In the genomic region with DNA sequence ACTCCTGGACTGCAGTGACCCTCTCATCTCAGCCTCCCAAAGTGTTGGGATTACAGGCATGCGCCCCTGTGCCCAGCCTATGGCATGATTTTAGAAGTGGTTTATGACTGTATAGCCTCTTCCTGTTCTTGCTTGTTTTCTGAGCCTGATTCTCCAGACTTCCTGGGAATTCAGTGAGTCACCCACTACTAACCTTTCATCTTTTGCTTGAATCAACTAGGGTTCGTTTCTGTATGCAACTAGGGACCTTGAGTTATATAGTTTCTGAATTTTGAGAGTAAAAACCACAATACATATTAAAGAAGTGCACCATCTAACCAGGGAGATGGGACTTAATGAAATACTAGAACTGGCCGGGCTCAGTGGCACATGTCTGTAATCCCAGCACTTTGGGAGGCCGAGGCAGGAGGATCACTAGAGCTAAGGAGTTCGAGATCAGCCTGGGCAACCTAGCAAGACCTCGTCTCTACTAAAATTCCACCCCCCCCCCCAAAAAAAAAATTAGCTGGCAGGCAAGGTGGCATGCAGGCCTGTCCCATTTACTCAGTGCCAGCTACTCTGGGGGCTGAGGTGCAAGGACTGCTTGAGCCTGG, we compare ENCODE assay signal across 9 cellular contexts.
DNase-seq lines count a peak whose midpoint lies in the region; ATAC-seq, FAIRE-seq and TF ChIP-seq lines count a peak whose summit lies in the region.
"Had no signal": no experiment of that assay in that cellular context is flagged by ENCODE, and none has a peak within 500 bp of the region (broad histone marks: within the 10 kb centered on the region; RNA-seq: fewer than 3 reads in every experiment).

No MANE protein-coding gene starts in this region.

- no peaks in the 10 kb centered on the region for H3K9me2 ChIP-seq in hepatocyte (replicated peaks; ENCODE audit: insufficient read depth)

- peaks cover 19% of the 10 kb centered on the region for H4K20me1 ChIP-seq in hepatocyte (ENCODE audit: insufficient read depth, poor library complexity, severe bottlenecking)

- POLR2A ChIA-PET in A549 (lab: Yijun Ruan, JAX) = no interaction called here

- no peak for TF ChIP-seq POLR2A in A549 (IDR thresholded peaks at IDR 0.05; ENCODE audit: low read length)

- peak; percentile 97 to 98 for ATAC-seq in A549
- no peak for ATAC-seq in GM21786 (IDR thresholded peaks at IDR 0.05; ENCODE audit: unreplicated experiment)
- no peak for ATAC-seq in GM19328 (IDR thresholded peaks at IDR 0.05; ENCODE audit: unreplicated experiment)
- ATAC-seq in HG02884 (IDR thresholded peaks at IDR 0.05; ENCODE audit: unreplicated experiment) = no peak

- H2AFZ ChIP-seq in hepatocyte = no peak overlapping the region

- DNase-seq in A549 (ENCODE audit: low read depth in 1 of 2, low spot score in 1 of 2) = peak; percentile 74 to 84
- DNase-seq in HS-5 (ENCODE audit: low read depth) = peak; percentile 58
- peak; percentile 35 to 57 for DNase-seq in activated T-cell treated with anti-CD3 and anti-CD28 coated beads, Interleukin-2, amount 50 U/mL, for 48 hours
- peak; percentile 28 for DNase-seq in hepatocyte (ENCODE audit: low spot score)
- DNase-seq in NCI-H187 (lab: John Stamatoyannopoulos, UW) = no peak
- DNase-seq: T-helper 9 cell had no signal

- H3K4me2 ChIP-seq in A549 = peak overlapping the region; percentile 58
- H3K4me2 ChIP-seq in hepatocyte = no peak overlapping the region

- no peaks in the 10 kb centered on the region for H3K36me3 ChIP-seq in hepatocyte (replicated peaks; ENCODE audit: insufficient read depth, low read depth)

- no peaks in the 10 kb centered on the region for H3K27me3 ChIP-seq in hepatocyte

- 50% methylated on average over 6 of the region's 6 CpGs for WGBS in A549 (ENCODE audit: missing lambda C conversion rate)
- WGBS in hepatocyte (ENCODE audit: low lambda C conversion rate, missing lambda C conversion rate) = 85% methylated on average over 6 of the region's 6 CpGs

- peaks cover 87% of the 10 kb centered on the region for H3K79me2 ChIP-seq in hepatocyte

- TF ChIP-seq EP300 in A549 (IDR thresholded peaks at IDR 0.05) = no peak

- FAIRE-seq in A549 (lab: Jason Lieb, UNC) = peak; percentile 68

- H3K4me3 ChIP-seq in A549 = no peak overlapping the region
- H3K4me3 ChIP-seq in hepatocyte = no peak overlapping the region

- H3K9me3 ChIP-seq in A549 (no peaks in the 10 kb centered on the region), hepatocyte (ENCODE audit: low read depth) (no peaks in the 10 kb centered on the region)

- H3K27ac ChIP-seq in A549 (peak overlapping the region; percentile 52 to 83; a peak in 5 of 6 replicates), hepatocyte (peak overlapping the region; percentile 25)

- no peak for TF ChIP-seq CTCF in A549 (IDR thresholded peaks at IDR 0.05)
- TF ChIP-seq CTCF in hepatocyte (IDR thresholded peaks at IDR 0.05; ENCODE audit: poor library complexity) = no peak

- H3K4me1 ChIP-seq in A549 (peaks cover 26% of the 10 kb centered on the region), hepatocyte (ENCODE audit: insufficient read depth) (no peaks in the 10 kb centered on the region)

- CTCF ChIA-PET in A549 (lab: Yijun Ruan, JAX) = interaction anchor here (0.8 to 1.1 kb wide), 3 partner anchors 8 to 59 kb away, joined by 3 to 4 read pairs (median 3); no protein-coding TSS in a partner anchor

- TF ChIP-seq RAD21 in A549 (conservative IDR thresholded peaks at IDR 0.05 in 1 of 2, IDR thresholded peaks at IDR 0.05 in 1 of 2) = no peak

TF ChIP-seq in A549, 52 proteins besides CTCF, POLR2A, EP300 and RAD21:
- TF ChIP-seq RFX5 (IDR thresholded peaks at IDR 0.05) (no peak), JUNB (IDR thresholded peaks at IDR 0.05) (peak; percentile 27; the same call in 1 of the 2 replicates), FOSL2 (IDR thresholded peaks at IDR 0.05) (no peak), FOSL2 (CRISPR knock-in tag; IDR thresholded peaks at IDR 0.05) (peak; percentile 84)

Comparison
In these comparisons a context has a peak if more than half of its experiments do, and no peak if none do; other contexts are left out.
1. ATAC-seq: peak in A549 (2 of 2); none in GM21786 (single experiment), GM19328 (single experiment) and HG02884 (single experiment).
2. DNase-seq: peak in A549 (2 of 2), HS-5 (single experiment), activated T-cell treated with anti-CD3 and anti-CD28 coated beads, Interleukin-2, amount 50 U/mL, for 48 hours (2 of 2) and hepatocyte (single experiment); none in NCI-H187 (0 of 2).